ENCODE assay signal across 10 cellular contexts in the genomic region with DNA sequence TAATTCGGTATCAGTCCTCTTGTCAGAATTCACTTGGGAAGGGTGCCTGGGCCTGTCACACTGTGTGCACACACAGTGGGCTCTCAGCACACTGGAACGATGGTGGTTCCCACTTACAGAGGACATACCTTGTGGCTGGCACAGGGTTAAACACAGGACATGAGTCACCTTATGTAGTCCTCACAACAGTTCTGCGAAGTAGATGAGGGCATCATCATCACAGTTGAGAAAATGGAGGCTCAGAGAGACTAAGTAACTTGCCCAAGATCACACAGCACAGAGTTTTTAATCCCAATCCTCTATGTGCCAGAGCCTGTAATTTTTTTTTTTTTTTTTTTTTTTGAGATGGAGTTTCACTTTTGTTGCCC.
DNase-seq lines count a peak whose midpoint lies in the region; ATAC-seq and TF ChIP-seq lines count a peak whose summit lies in the region.
"Had no signal": no experiment of that assay in that cellular context is flagged by ENCODE, and none has a peak within 500 bp of the region (broad histone marks: within the 10 kb centered on the region; RNA-seq: fewer than 3 reads in every experiment).

No MANE protein-coding gene starts in this region.

- POLR2A ChIA-PET in activated CD4-positive, alpha-beta T cell treated with anti-CD3 and anti-CD28 coated beads for 36 hours (lab: Charles Lee): interaction anchor here (0.6 to 0.8 kb wide), 3 partner anchors 59 to 212 kb away, joined by 3 to 6 read pairs (median 5); no protein-coding TSS in a partner anchor
- POLR2A ChIA-PET in RWPE1 (lab: Yijun Ruan, JAX; ENCODE audit: low non-redundant PET): no interaction called here

- no peaks in the 10 kb centered on the region for H3K27me3 ChIP-seq in esophagus squamous epithelium

- no peak overlapping the region for H3K4me3 ChIP-seq in esophagus squamous epithelium

- peak; percentile 48 for DNase-seq in activated CD4-positive, alpha-beta T cell treated with anti-CD3 and anti-CD28 coated beads for 36 hours
- DNase-seq in activated CD4-positive, alpha-beta T cell treated with anti-CD3 and anti-CD28 coated beads for 1 hour: no peak
- DNase-seq in RWPE1 (ENCODE audit: low spot score) (no peak), esophagus squamous epithelium (lab: John Stamatoyannopoulos, UW) (no peak), NCI-H2107 treated with DMSO at 0.1 percent for 48 hours (lab: John Stamatoyannopoulos, UW; ENCODE audit: unreplicated experiment) (no peak), NCI-H69 (lab: John Stamatoyannopoulos, UW) (no peak)
- DNase-seq in stimulated activated naive CD8-positive, alpha-beta T cell treated with anti-CD3 and anti-CD28 coated beads, Interleukin-15, Interleukin-2, amounts not matched to agents 100 U/mL and 50 U/mL, for 24 hours: no peak
- DNase-seq: T-helper 9 cell had no signal

- no peaks in the 10 kb centered on the region for H3K9me3 ChIP-seq in esophagus squamous epithelium

- H3K36me3 ChIP-seq in esophagus squamous epithelium: no peaks in the 10 kb centered on the region

- no peak for TF ChIP-seq CTCF in RWPE1 (conservative IDR thresholded peaks at IDR 0.05; ENCODE audit: low read depth)
- TF ChIP-seq CTCF in esophagus squamous epithelium (IDR thresholded peaks at IDR 0.05): no peak

- intact Hi-C loops in activated CD4-positive, alpha-beta T cell treated with anti-CD3 and anti-CD28 coated beads for 36 hours (cut with DNase I, micrococcal nuclease): loop anchor here in 1 of 2 experiments (5.0 kb wide), 1 partner anchor 225 kb away; no protein-coding TSS in a partner anchor
- intact Hi-C loops in esophagus squamous epithelium (cut with DNase I): loop anchor here (5.0 to 10.0 kb wide), 2 partner anchors 72 to 180 kb away; a partner anchor contains a TSS

- TF ChIP-seq POLR2A in esophagus squamous epithelium (IDR thresholded peaks at IDR 0.05): no peak

- peak overlapping the region; percentile 60 for H3K27ac Mint-ChIP-seq in activated CD4-positive, alpha-beta T cell treated with anti-CD3 and anti-CD28 coated beads for 36 hours
- H3K27ac Mint-ChIP-seq: activated naive CD8-positive, alpha-beta T cell had no signal

- H3K27me3 Mint-ChIP-seq in activated CD4-positive, alpha-beta T cell treated with anti-CD3 and anti-CD28 coated beads for 36 hours: no peaks in the 10 kb centered on the region
- H3K27me3 Mint-ChIP-seq: activated naive CD8-positive, alpha-beta T cell had no signal

- H3K4me3 Mint-ChIP-seq in activated CD4-positive, alpha-beta T cell treated with anti-CD3 and anti-CD28 coated beads for 36 hours: no peak overlapping the region
- H3K4me3 Mint-ChIP-seq: activated naive CD8-positive, alpha-beta T cell had no signal

- H3K4me1 Mint-ChIP-seq in activated CD4-positive, alpha-beta T cell treated with anti-CD3 and anti-CD28 coated beads for 36 hours: peaks cover 59% of the 10 kb centered on the region

- peak overlapping the region; percentile 99 for H3K27ac ChIP-seq in RWPE1
- peak overlapping the region; percentile 90 to 96 (median 95) for H3K27ac ChIP-seq in esophagus squamous epithelium

- CTCF ChIA-PET in activated CD4-positive, alpha-beta T cell treated with anti-CD3 and anti-CD28 coated beads for 36 hours (lab: Charles Lee): interaction anchor here (0.7 to 5.5 kb wide), 3 partner anchors 179 to 312 kb away, joined by 3 to 42 read pairs (median 8); a partner anchor contains a TSS
- CTCF ChIA-PET in RWPE1 (lab: Yijun Ruan, JAX): interaction anchor here (0.6 kb wide), 1 partner anchor 842 kb away, joined by 4 read pairs; no protein-coding TSS in a partner anchor

- peaks cover 34 to 82% (median 47%) of the 10 kb centered on the region in 3 donors for H3K4me1 ChIP-seq in esophagus squamous epithelium

- no peaks in the 10 kb centered on the region for H3K36me3 Mint-ChIP-seq in activated CD4-positive, alpha-beta T cell treated with anti-CD3 and anti-CD28 coated beads for 36 hours (ENCODE audit: low read depth)
- H3K36me3 Mint-ChIP-seq: activated naive CD8-positive, alpha-beta T cell had no signal

- peak; percentile 69 for ATAC-seq in activated CD4-positive, alpha-beta T cell treated with anti-CD3 and anti-CD28 coated beads for 36 hours
- peak; percentile 50 for ATAC-seq in stimulated activated naive CD8-positive, alpha-beta T cell treated with anti-CD3 and anti-CD28 coated beads, Interleukin-15, Interleukin-2, amounts not matched to agents 100 U/mL and 50 U/mL, for 24 hours
- no peak for ATAC-seq in GM21526 (IDR thresholded peaks at IDR 0.05; ENCODE audit: low FRiP score, unreplicated experiment)

- WGBS in esophagus squamous epithelium, 2 donors: 54 to 76% methylated on average over 3 of the region's 3 CpGs

- H3K9me3 Mint-ChIP-seq in activated CD4-positive, alpha-beta T cell treated with anti-CD3 and anti-CD28 coated beads for 36 hours (ENCODE audit: low read depth): no peaks in the 10 kb centered on the region
